Comparison of ENCODE assay signal across 25 cellular contexts in genomic region chr15:48306639-48307038, GRCh38.
"Had no signal": no experiment of that assay in that cellular context is flagged by ENCODE, and none has a peak within 500 bp of the region (broad histone marks: within the 10 kb centered on the region; RNA-seq: fewer than 3 reads in every experiment).

No MANE protein-coding gene starts in this region.

- H3K4me1 ChIP-seq: colonic mucosa, foreskin keratinocyte, gastroesophageal sphincter, heart left ventricle, left lung, lower lobe of right lung had no signal

- H3K27me3 ChIP-seq: colonic mucosa, foreskin keratinocyte, heart left ventricle, hepatocyte, left lung had no signal

- H3K4me3 ChIP-seq: colonic mucosa, gastroesophageal sphincter, heart left ventricle, hepatocyte, left lung, lower lobe of right lung had no signal

- H3K9me3 Mint-ChIP-seq: dendritic cell treated with granulocyte-macrophage colony-stimulating factor and Interleukin-4, amounts not matched to agents 40 ng/mL and 50 ng/mL, for 4 days; effector memory CD8-positive, alpha-beta T cell; naive thymus-derived CD4-positive, alpha-beta T cell had no signal

- H3K4me1 Mint-ChIP-seq: naive thymus-derived CD4-positive, alpha-beta T cell had no signal

- H3K36me3 Mint-ChIP-seq: naive thymus-derived CD4-positive, alpha-beta T cell had no signal

- ATAC-seq: effector memory CD8-positive, alpha-beta T cell; esophagus mucosa; foreskin keratinocyte; gastroesophageal sphincter; heart left ventricle; left cardiac atrium; left lung; left ventricle myocardium superior; lower lobe of right lung; naive thymus-derived CD4-positive, alpha-beta T cell had no signal

- H3K4me2 ChIP-seq: hepatocyte had no signal

- H3K4me3 Mint-ChIP-seq: dendritic cell treated with granulocyte-macrophage colony-stimulating factor and Interleukin-4, amounts not matched to agents 40 ng/mL and 50 ng/mL, for 4 days; effector memory CD8-positive, alpha-beta T cell; endodermal cell; naive thymus-derived CD4-positive, alpha-beta T cell had no signal

- FAIRE-seq: endometrium, frontal cortex, islet of Langerhans, keratinocyte had no signal

- H3K27me3 Mint-ChIP-seq: dendritic cell treated with granulocyte-macrophage colony-stimulating factor and Interleukin-4, amounts not matched to agents 40 ng/mL and 50 ng/mL, for 4 days had no signal

- H3K9me3 ChIP-seq: colonic mucosa, gastroesophageal sphincter, heart left ventricle, left lung, lower lobe of right lung had no signal

- H3K27ac ChIP-seq: colonic mucosa, epithelial cell of prostate, foreskin keratinocyte, gastroesophageal sphincter, heart left ventricle, hepatocyte, left lung, lower lobe of right lung had no signal

- DNase-seq: colonic mucosa; cortex of kidney; effector CD8-positive, alpha-beta T cell; effector memory CD8-positive, alpha-beta T cell; endodermal cell; erythroblast; foreskin keratinocyte; heart left ventricle; hypothalamus; left cardiac atrium; left lung; left ventricle myocardium superior; lower lobe of right lung; mesendoderm; midbrain; naive thymus-derived CD4-positive, alpha-beta T cell had no signal

- H2AFZ ChIP-seq: hepatocyte had no signal

- H3K79me2 ChIP-seq: hepatocyte had no signal

- H3K27ac Mint-ChIP-seq: dendritic cell treated with granulocyte-macrophage colony-stimulating factor and Interleukin-4, amounts not matched to agents 40 ng/mL and 50 ng/mL, for 4 days; endodermal cell; naive thymus-derived CD4-positive, alpha-beta T cell had no signal

- H3K36me3 ChIP-seq: colonic mucosa, gastroesophageal sphincter, heart left ventricle, left lung, lower lobe of right lung had no signal
